Comparison of ENCODE assay signal across 8 cellular contexts in the genomic region with DNA sequence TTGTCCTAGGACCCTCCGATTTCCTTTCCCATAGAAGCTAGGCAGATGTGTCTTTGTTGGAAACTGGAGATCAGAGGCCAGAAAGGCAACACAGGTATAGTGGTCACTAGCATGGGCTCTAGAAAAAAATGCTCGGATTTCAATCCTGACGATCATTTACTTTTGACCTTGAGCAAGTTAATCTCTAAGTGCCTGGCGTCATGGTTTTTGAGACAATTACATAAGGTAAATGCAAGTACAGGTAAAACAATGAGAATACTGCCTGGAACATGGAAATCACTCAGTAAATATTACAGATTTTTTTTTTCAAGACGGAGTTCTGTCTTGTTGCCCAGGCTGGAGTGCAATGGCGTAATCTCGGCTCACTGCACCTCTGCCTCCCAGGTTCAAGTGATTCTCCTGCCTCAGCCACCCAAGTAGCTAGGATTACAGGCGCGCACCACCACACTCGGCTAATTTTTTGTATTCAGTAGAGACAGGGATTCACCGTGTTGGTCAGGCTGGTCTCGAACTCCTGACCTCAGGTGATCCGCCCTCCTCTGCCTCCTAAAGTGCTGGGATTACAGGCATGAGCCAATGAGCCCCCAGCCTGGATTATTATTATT. TPM values are rescaled to one million over a fixed set of nuclear protein-coding genes. Genes with fewer than 3 reads are reported as not detected.
DNase-seq lines count a peak whose midpoint lies in the region; ATAC-seq and TF ChIP-seq lines count a peak whose summit lies in the region.

No MANE protein-coding gene starts in this region.

- H3K36me3 Mint-ChIP-seq in natural killer cell treated with Interleukin-12 subunit alpha and Interleukin-12 subunit beta and Interleukin-15 and Interleukin-18, amount 100 ng/mL, for 72 hours, result peaks cover 5% of the 10 kb centered on the region

- TF ChIP-seq CTCF in right atrium auricular region (IDR thresholded peaks at IDR 0.05), result no peak

- H3K4me1 Mint-ChIP-seq in natural killer cell treated with Interleukin-12 subunit alpha and Interleukin-12 subunit beta and Interleukin-15 and Interleukin-18, amount 100 ng/mL, for 72 hours (ENCODE audit: low read depth in 2 of 2), result peaks cover 14 to 28% of the 10 kb centered on the region in 2 donors

- peak overlapping the region; percentile 90 to 94 for H3K27ac ChIP-seq in right atrium auricular region
- peak overlapping the region; percentile 90 for H3K27ac ChIP-seq in caudate nucleus (ENCODE audit: low read depth, low read length)

- peak overlapping the region; percentile 79 for H3K4me3 Mint-ChIP-seq in natural killer cell treated with Interleukin-12 subunit alpha and Interleukin-12 subunit beta and Interleukin-15 and Interleukin-18, amount 100 ng/mL, for 72 hours

- no peaks in the 10 kb centered on the region for H3K9me3 Mint-ChIP-seq in natural killer cell treated with Interleukin-12 subunit alpha and Interleukin-12 subunit beta and Interleukin-15 and Interleukin-18, amount 100 ng/mL, for 72 hours

- intact Hi-C loops in Right ventricle myocardium superior (cut with DNase I), result no loop called here

- H3K27ac Mint-ChIP-seq in natural killer cell treated with Interleukin-12 subunit alpha and Interleukin-12 subunit beta and Interleukin-15 and Interleukin-18, amount 100 ng/mL, for 72 hours, result peak overlapping the region; percentile 66 to 95

- peaks cover 9 to 20% of the 10 kb centered on the region in 2 donors for H3K27me3 Mint-ChIP-seq in natural killer cell treated with Interleukin-12 subunit alpha and Interleukin-12 subunit beta and Interleukin-15 and Interleukin-18, amount 100 ng/mL, for 72 hours

- H3K27me3 ChIP-seq in right atrium auricular region, result no peaks in the 10 kb centered on the region

- peaks cover 0 to 14% of the 10 kb centered on the region in 2 donors for H3K4me1 ChIP-seq in right atrium auricular region

- H3K4me3 ChIP-seq in right atrium auricular region, result no peak overlapping the region

- ATAC-seq in Right ventricle myocardium superior (ENCODE audit: poor library complexity) (no peak), GM21717 (IDR thresholded peaks at IDR 0.05; ENCODE audit: unreplicated experiment) (no peak)
- ATAC-seq in natural killer cell treated with Interleukin-12 subunit alpha and Interleukin-12 subunit beta and Interleukin-15 and Interleukin-18, amount 100 ng/mL, for 72 hours, result no peak

- no peak for DNase-seq in right atrium auricular region (ENCODE audit: low spot score)
- no peak for DNase-seq in Right ventricle myocardium superior
- no peak for DNase-seq in caudate nucleus (lab: John Stamatoyannopoulos, UW)
- DNase-seq in natural killer cell treated with Interleukin-12 subunit alpha and Interleukin-12 subunit beta and Interleukin-15 and Interleukin-18, amount 100 ng/mL, for 72 hours (ENCODE audit: low spot score), result no peak
- no peak for DNase-seq in kidney tubule cell (ENCODE audit: low spot score)
- DNase-seq in stimulated activated naive CD4-positive, alpha-beta T cell treated with Interleukin-2 at 50 U/mL for 16 hours (lab: John Stamatoyannopoulos, UW), result no peak
- DNase-seq in foreskin melanocyte, result no peak

- no peaks in the 10 kb centered on the region for H3K36me3 ChIP-seq in right atrium auricular region

- H3K9me3 ChIP-seq in right atrium auricular region, result no peaks in the 10 kb centered on the region

RNA-seq across cellular contexts. Expression of a gene that starts 1.1 kb away (rescaled TPM):
- 10 to 100 TPM; 75.8 to 96.7 TPM for total RNA-seq in right atrium auricular region
- 96.1 TPM for total RNA-seq in Right ventricle myocardium superior
- 100 to 1,000 TPM in 1 of 2 donors, 10 to 100 TPM in 1; 69.8 to 200 TPM for total RNA-seq in natural killer cell treated with Interleukin-12 subunit alpha and Interleukin-12 subunit beta and Interleukin-15 and Interleukin-18, amount 100 ng/mL, for 72 hours

RNA-seq across cellular contexts. Expression of a gene that starts 48.2 kb away (rescaled TPM):
- total RNA-seq in right atrium auricular region, result 10 to 100 TPM; 16.9 to 20.4 TPM
- 18.5 TPM for total RNA-seq in Right ventricle myocardium superior
- total RNA-seq in natural killer cell treated with Interleukin-12 subunit alpha and Interleukin-12 subunit beta and Interleukin-15 and Interleukin-18, amount 100 ng/mL, for 72 hours, result 10 to 100 TPM; 25.9 to 33.5 TPM
